Comparison of ENCODE assay signal across 8 cellular contexts in genomic region chr16:30395155-30395991, GRCh38. TPM values are rescaled to one million over a fixed set of nuclear protein-coding genes. Genes with fewer than 3 reads are reported as not detected.
A peak's percentile ranks its signal among the peaks of the same experiment; 100 is the strongest.
DNase-seq lines count a peak whose midpoint lies in the region; ATAC-seq, FAIRE-seq and TF ChIP-seq lines count a peak whose summit lies in the region.

Gene ZNF48, plus strand, starts transcription at chr16:30395420. Its CDS starts 375 bp downstream, at chr16:30395795.

- peaks cover 29% of the 10 kb centered on the region for H3K4me1 ChIP-seq in CD4-positive, CD25-positive, alpha-beta regulatory T cell (ENCODE audit: control insufficient read depth, insufficient read depth, low read length, poor library complexity, severe bottlenecking)
- H3K4me1 ChIP-seq in mesendoderm (ENCODE audit: control insufficient read depth, low read depth, low read length), result no peaks in the 10 kb centered on the region

- H3K36me3 ChIP-seq in CD4-positive, CD25-positive, alpha-beta regulatory T cell (ENCODE audit: control insufficient read depth, insufficient read depth, low read length), result no peaks in the 10 kb centered on the region
- H3K36me3 ChIP-seq in mesendoderm (ENCODE audit: control insufficient read depth, insufficient read depth, low read length), result no peaks in the 10 kb centered on the region

- peak within 1 kb of the TSS; percentile 91 for H4K8ac ChIP-seq in mesendoderm (ENCODE audit: low read depth, low read length)

- no peak for FAIRE-seq in GM19239 (lab: Jason Lieb, UNC)

- WGBS in mesendoderm (ENCODE audit: extremely low coverage, insufficient coverage, low lambda C conversion rate), result no CpG with 5 or more reads among the region's 103 CpGs

- H3K27me3 Mint-ChIP-seq in CD4-positive, CD25-positive, alpha-beta regulatory T cell, result no peaks in the 10 kb centered on the region

- H3K56ac ChIP-seq in mesendoderm (ENCODE audit: low read length), result peak within 1 kb of the TSS; percentile 96

- peak within 1 kb of the TSS; percentile 17 for H4K5ac ChIP-seq in mesendoderm (ENCODE audit: low read length)

- H3K4me2 ChIP-seq in mesendoderm (ENCODE audit: low read length), result peak within 1 kb of the TSS; percentile 87

- peaks cover 7% of the 10 kb centered on the region for H3K79me1 ChIP-seq in mesendoderm (ENCODE audit: low read length)

- peak within 1 kb of the TSS; percentile 85 to 92 (median 92) for H3K4me3 Mint-ChIP-seq in CD4-positive, CD25-positive, alpha-beta regulatory T cell

- peak within 1 kb of the TSS; percentile 86 to 89 (median 88) for H3K27ac Mint-ChIP-seq in CD4-positive, CD25-positive, alpha-beta regulatory T cell

- peak within 1 kb of the TSS; percentile 85 for H3K18ac ChIP-seq in mesendoderm (ENCODE audit: low read length)

- peak within 1 kb of the TSS; percentile 32 for H3K23ac ChIP-seq in mesendoderm (ENCODE audit: low read length)

- H3K36me3 Mint-ChIP-seq in CD4-positive, CD25-positive, alpha-beta regulatory T cell, result peaks cover 12% of the 10 kb centered on the region

- peak within 1 kb of the TSS; percentile 84 for H3K4ac ChIP-seq in mesendoderm (ENCODE audit: low read depth, low read length)

- peak within 1 kb of the TSS; percentile 96 for H3K9ac ChIP-seq in mesendoderm (ENCODE audit: low read length)

- peaks cover 20% of the 10 kb centered on the region for H3K79me2 ChIP-seq in mesendoderm (ENCODE audit: control insufficient read depth, insufficient read depth, low read length)

- peak within 1 kb of the TSS; percentile 62 for H2AK5ac ChIP-seq in mesendoderm (ENCODE audit: low read length)

- TF ChIP-seq CTCF in HL-60 (IDR thresholded peaks at IDR 0.05; ENCODE audit: insufficient read depth, low read length), result no peak

- peaks cover 5 to 44% (median 19%) of the 10 kb centered on the region in 4 donors for H3K4me1 Mint-ChIP-seq in CD4-positive, CD25-positive, alpha-beta regulatory T cell

- no peaks in the 10 kb centered on the region for H3K9me3 ChIP-seq in CD4-positive, CD25-positive, alpha-beta regulatory T cell (ENCODE audit: control insufficient read depth in 2 of 2, low read length in 2 of 2)

- no peaks in the 10 kb centered on the region for H3K27me3 ChIP-seq in CD4-positive, CD25-positive, alpha-beta regulatory T cell (ENCODE audit: control insufficient read depth, insufficient read depth, low read length)
- peaks cover 4% of the 10 kb centered on the region for H3K27me3 ChIP-seq in HL-60 (ENCODE audit: insufficient read depth, poor library complexity, severe bottlenecking)
- H3K27me3 ChIP-seq in mesendoderm (ENCODE audit: insufficient read depth, low read length, poor library complexity), result no peaks in the 10 kb centered on the region

- H2BK15ac ChIP-seq in mesendoderm (replicated peaks; ENCODE audit: low read depth), result no peak within 1 kb of the TSS

- no peaks in the 10 kb centered on the region for H3K9me3 Mint-ChIP-seq in CD4-positive, CD25-positive, alpha-beta regulatory T cell

- CTCF ChIA-PET in activated CD8-positive, alpha-beta memory T cell treated with anti-CD3 and anti-CD28 coated beads for 36 hours (lab: Charles Lee), result interaction anchor here (0.6 to 3.2 kb wide), 10 partner anchors 12 to 255 kb away, joined by 3 to 15 read pairs (median 6); partner anchors contain the start of genes DCTPP1 and ZNF771

- DNase-seq in CD4-positive, CD25-positive, alpha-beta regulatory T cell, result peak; percentile 43 to 65 (median 51)
- DNase-seq in GM19239 (ENCODE audit: insufficient read length, low spot score), result peak; percentile 76
- peak; percentile 52 to 72 for DNase-seq in HL-60 (ENCODE audit: low read depth in 1 of 2, low spot score in 1 of 2)
- DNase-seq in NCI-H82 treated with DMSO at 0.1 percent for 48 hours (lab: John Stamatoyannopoulos, UW; ENCODE audit: unreplicated experiment), result peak; percentile 82
- DNase-seq in epidermal melanocyte (ENCODE audit: insufficient read length, low spot score), result peak; percentile 82
- DNase-seq in mesendoderm, result peak; percentile 92
- DNase-seq in stimulated activated naive CD4-positive, alpha-beta T cell treated with Interleukin-2 at 50 U/mL for 16 hours (lab: John Stamatoyannopoulos, UW), result peak; percentile 51

- H3K27ac ChIP-seq in CD4-positive, CD25-positive, alpha-beta regulatory T cell (ENCODE audit: insufficient read depth, low read length, poor library complexity, severe bottlenecking), result peak within 1 kb of the TSS; percentile 63
- H3K27ac ChIP-seq in HL-60 (replicated peaks) (peak within 1 kb of the TSS; percentile 51), mesendoderm (ENCODE audit: low read depth, low read length) (peak within 1 kb of the TSS; percentile 98)

- H3K4me3 ChIP-seq in CD4-positive, CD25-positive, alpha-beta regulatory T cell (ENCODE audit: low read depth, low read length), result peak within 1 kb of the TSS; percentile 83
- peak within 1 kb of the TSS; percentile 85 for H3K4me3 ChIP-seq in HL-60 (replicated peaks; ENCODE audit: insufficient read depth, low read length)
- H3K4me3 ChIP-seq in mesendoderm (ENCODE audit: low read length), result peak within 1 kb of the TSS; percentile 81

- peak within 1 kb of the TSS; percentile 87 for H2BK5ac ChIP-seq in mesendoderm (ENCODE audit: low read length)

- H2BK120ac ChIP-seq in mesendoderm (ENCODE audit: low read depth, low read length), result peak within 1 kb of the TSS; percentile 40

- POLR2A ChIA-PET in activated CD8-positive, alpha-beta memory T cell treated with anti-CD3 and anti-CD28 coated beads for 36 hours (lab: Charles Lee), result interaction anchor here (0.5 to 1.9 kb wide), 5 partner anchors 12 to 40 kb away, joined by 4 to 10 read pairs (median 8); partner anchors contain the start of genes CD2BP2, SEPTIN1 and ZNF771

- ATAC-seq in CD4-positive, CD25-positive, alpha-beta regulatory T cell (ENCODE audit: low read depth in 2 of 2), result peak; percentile 82 to 84

RNA-seq across cellular contexts. Expression of gene ZNF48, which starts in this region (rescaled TPM):
- total RNA-seq in CD4-positive, CD25-positive, alpha-beta regulatory T cell, result 6.0 TPM
- 1 to 10 TPM; 4.5 to 8.0 (median 6.7) TPM for polyA plus RNA-seq in CD4-positive, CD25-positive, alpha-beta regulatory T cell
- total RNA-seq in activated CD8-positive, alpha-beta memory T cell treated with anti-CD3 and anti-CD28 coated beads for 36 hours, result 10 to 100 TPM; 16.9 to 18.2 TPM
- 21.1 TPM for polyA plus RNA-seq in mesendoderm (2013, experiment 1 of 2)
- polyA plus RNA-seq in mesendoderm (2013, experiment 2 of 2), result 22.0 TPM

Comparison
In these comparisons a context has a peak if more than half of its experiments do, and no peak if none do; other contexts are left out.
1. Peak in every context shown above with its lines: DNase-seq, ATAC-seq, H3K4me3 ChIP-seq and H3K27ac ChIP-seq.